In genomic region chr3:45841380-45841700, GRCh38 we compare ENCODE assay signal across 8 cellular contexts. TPM values are rescaled to one million over a fixed set of nuclear protein-coding genes. Genes with fewer than 3 reads are reported as not detected.
DNase-seq lines count a peak whose midpoint lies in the region; ATAC-seq and TF ChIP-seq lines count a peak whose summit lies in the region.

No MANE protein-coding gene starts in this region.

- H3K27ac ChIP-seq in right lobe of liver: no peak overlapping the region
- peak overlapping the region; percentile 58 to 72 for H3K27ac ChIP-seq in tibial artery

- H3K4me3 ChIP-seq in AG10803 (ENCODE audit: low read length) (peak overlapping the region; percentile 92), NT2/D1 (ENCODE audit: insufficient read length, low read depth) (peak overlapping the region; percentile 90), right lobe of liver (peak overlapping the region; percentile 87 to 91 (median 90)), tibial artery (peak overlapping the region; percentile 85 to 90)

- peaks cover 6% of the 10 kb centered on the region for H3K36me3 ChIP-seq in NT2/D1 (ENCODE audit: insufficient read depth, insufficient read length, low read length)
- H3K36me3 ChIP-seq in right lobe of liver: peaks cover 0 to 3% (median 0%) of the 10 kb centered on the region in 4 donors
- peaks cover 0 to 12% (median 5%) of the 10 kb centered on the region in 3 donors for H3K36me3 ChIP-seq in tibial artery

- 0% methylated on average over 10 of the region's 12 CpGs for WGBS in right lobe of liver (ENCODE audit: insufficient coverage, low coverage, low lambda C conversion rate, missing lambda C conversion rate)

- H3K4me3 Mint-ChIP-seq in central memory CD8-positive, alpha-beta T cell: peak overlapping the region; percentile 90

- H3K4me1 ChIP-seq in NT2/D1 (ENCODE audit: insufficient read depth, insufficient read length): no peaks in the 10 kb centered on the region
- peaks cover 0 to 22% (median 7%) of the 10 kb centered on the region in 4 donors for H3K4me1 ChIP-seq in right lobe of liver
- peaks cover 0 to 12% (median 2%) of the 10 kb centered on the region in 4 donors for H3K4me1 ChIP-seq in tibial artery

- H3K27me3 ChIP-seq in NT2/D1 (ENCODE audit: insufficient read depth, insufficient read length) (peaks cover 19% of the 10 kb centered on the region), right lobe of liver (no peaks in the 10 kb centered on the region), tibial artery (no peaks in the 10 kb centered on the region)

- H3K4me1 Mint-ChIP-seq in central memory CD8-positive, alpha-beta T cell: peaks cover 19% of the 10 kb centered on the region

- H3K9me3 Mint-ChIP-seq in central memory CD8-positive, alpha-beta T cell: no peaks in the 10 kb centered on the region

- H3K9me3 ChIP-seq in NT2/D1 (ENCODE audit: insufficient read depth, low read length) (no peaks in the 10 kb centered on the region; the same call in 1 of the 2 replicates), right lobe of liver (no peaks in the 10 kb centered on the region), tibial artery (no peaks in the 10 kb centered on the region)

- peak overlapping the region; percentile 73 for H3K9ac ChIP-seq in NT2/D1 (ENCODE audit: insufficient read length, low read depth)

- TF ChIP-seq CTCF in AG10803 (conservative IDR thresholded peaks at IDR 0.05; ENCODE audit: low read length): no peak
- TF ChIP-seq CTCF in right lobe of liver (IDR thresholded peaks at IDR 0.05): no peak
- no peak for TF ChIP-seq CTCF in tibial artery (IDR thresholded peaks at IDR 0.05)

- ATAC-seq in GM21515 (IDR thresholded peaks at IDR 0.05; ENCODE audit: unreplicated experiment) (peak; percentile 29), right lobe of liver (peak; percentile 32 to 49 (median 40))
- ATAC-seq in central memory CD8-positive, alpha-beta T cell (replicated peaks; ENCODE audit: extremely low read depth, poor library complexity, severe bottlenecking): peak; percentile 74

- intact Hi-C loops in right lobe of liver (cut with DNase I) (no loop called here), tibial artery (cut with DNase I; ENCODE audit: low total_unique reads) (no loop called here)

- no peak for TF ChIP-seq POLR2A in right lobe of liver (IDR thresholded peaks at IDR 0.05)

- peaks cover 8% of the 10 kb centered on the region for H3K36me3 Mint-ChIP-seq in central memory CD8-positive, alpha-beta T cell (ENCODE audit: insufficient read depth)

- DNase-seq in AG10803 (ENCODE audit: low read depth) (peak; percentile 23), NT2/D1 (ENCODE audit: low read depth, low spot score) (no peak), right lobe of liver (peak in 1 of 3 donors; percentile 39), tibial artery (no peak), NCI-H1930 (lab: John Stamatoyannopoulos, UW) (no peak), NCI-H1048 (lab: John Stamatoyannopoulos, UW) (no peak)
- DNase-seq in central memory CD8-positive, alpha-beta T cell (ENCODE audit: low spot score in 2 of 2): peak in 1 of 2 donors; percentile 14

- peak overlapping the region; percentile 94 for H3K27ac Mint-ChIP-seq in central memory CD8-positive, alpha-beta T cell (ENCODE audit: low read depth)

- no peaks in the 10 kb centered on the region for H3K27me3 Mint-ChIP-seq in central memory CD8-positive, alpha-beta T cell

RNA-seq across cellular contexts. Expression of gene LZTFL1, which starts 0.6 kb away (rescaled TPM):
- total RNA-seq in right lobe of liver: 10 to 100 TPM in 1 of 6 experiments, 1 to 10 TPM in 5; 2.6 to 12.8 (median 6.0) TPM

RNA-seq across cellular contexts. Expression of gene CCR9, which starts 45.0 kb away (rescaled TPM):
- under 1 TPM in 3 of 6 experiments, not detected in 3; 0.07 to 0.09 (median 0.07) TPM for total RNA-seq in right lobe of liver

RNA-seq across cellular contexts. Expression of gene SLC6A20, which starts 45.0 kb away (rescaled TPM):
- under 1 TPM in 3 of 6 experiments, not detected in 3; 0.07 to 0.21 (median 0.12) TPM for total RNA-seq in right lobe of liver

Comparison
In these comparisons a context has a peak if more than half of its experiments do, and no peak if none do; other contexts are left out.
1. H3K27ac ChIP-seq: peak in tibial artery (2 of 2); none in right lobe of liver (0 of 3).
2. Peak in every context shown above with its lines, with median percentiles within 50 percentile points of each other: H3K4me3 ChIP-seq and ATAC-seq.